Comparison of ENCODE assay signal across 11 cellular contexts in genomic region chr1:82165304-82165703, GRCh38.
"Had no signal": no experiment of that assay in that cellular context is flagged by ENCODE, and none has a peak within 500 bp of the region (broad histone marks: within the 10 kb centered on the region; RNA-seq: fewer than 3 reads in every experiment).

No MANE protein-coding gene starts in this region.

- H3K36me3 ChIP-seq: HAP-1 had no signal

- H3K4me2 ChIP-seq: GM23338 had no signal

- H3K9ac ChIP-seq: GM23248 had no signal

- H3K4me3 ChIP-seq: GM23248, GM23338, HAP-1 had no signal

- FAIRE-seq: H1, H54 had no signal

- H3K9me3 ChIP-seq: HAP-1 had no signal

- H3K27ac ChIP-seq: GM23248 had no signal

- H2AFZ ChIP-seq: GM23248, GM23338 had no signal

- DNase-seq: GM23248, GOT3, H7, H9, HCEC 1CT, HFFc6 had no signal

- ATAC-seq: GM23338, HCT116 had no signal
